In genomic region chr19:46416077-46416709, GRCh38 we compare ENCODE assay signal across 8 cellular contexts. TPM values are rescaled to one million over a fixed set of nuclear protein-coding genes. Genes with fewer than 3 reads are reported as not detected.
A peak's percentile ranks its signal among the peaks of the same experiment; 100 is the strongest.
DNase-seq lines count a peak whose midpoint lies in the region; ATAC-seq and TF ChIP-seq lines count a peak whose summit lies in the region.

No MANE protein-coding gene starts in this region.

- DNase-seq in G401 (ENCODE audit: low spot score) (peak; percentile 57), NCI-H146 (lab: John Stamatoyannopoulos, UW) (peak; percentile 94), WERI-Rb-1 (peak; percentile 98), globus pallidus (ENCODE audit: low spot score) (peak; percentile 77), nucleus accumbens (lab: John Stamatoyannopoulos, UW) (peak in 51 of 56 donors; percentile 16 to 91 (median 66)), cerebellar nuclear complex (lab: John Stamatoyannopoulos, UW) (no peak)

- in situ Hi-C loops in G401 (cut with HindIII; ENCODE audit: low sequenced_read_pairs) = no loop called here

- ATAC-seq in HG02885 (IDR thresholded peaks at IDR 0.05; ENCODE audit: poor library complexity, unreplicated experiment) (no peak), GM18517 (IDR thresholded peaks at IDR 0.05; ENCODE audit: unreplicated experiment) (no peak)

- no peaks in the 10 kb centered on the region for H3K9me3 ChIP-seq in WERI-Rb-1 (ENCODE audit: severe bottlenecking)

- H3K27me3 ChIP-seq in WERI-Rb-1 (ENCODE audit: insufficient read depth, low read depth, severe bottlenecking) = no peaks in the 10 kb centered on the region

- peak overlapping the region; percentile 49 for H3K4me3 ChIP-seq in WERI-Rb-1 (ENCODE audit: low read depth, low read length)

- no peak for TF ChIP-seq CTCF in WERI-Rb-1 (IDR thresholded peaks at IDR 0.05; ENCODE audit: low read depth, low read length)

- peak overlapping the region; percentile 95 for H3K27ac ChIP-seq in WERI-Rb-1

- H3K36me3 ChIP-seq in WERI-Rb-1 = no peaks in the 10 kb centered on the region

RNA-seq across cellular contexts. Expression of gene CCDC8, which starts 2.8 kb away (rescaled TPM):
- total RNA-seq in G401 (2014; rRNA removed; shearing (Covaris generic)) = 74.2 and 93.6 TPM in 2 replicates

RNA-seq across cellular contexts. Expression of gene PNMA8C, which starts 12.5 kb away (rescaled TPM):
- not detected in 2 replicates for total RNA-seq in G401 (2014; rRNA removed; shearing (Covaris generic))

RNA-seq across cellular contexts. Expression of gene PNMA8A, which starts 55.2 kb away (rescaled TPM):
- total RNA-seq in G401 (2014; rRNA removed; shearing (Covaris generic)) = 40.3 and 40.5 TPM in 2 replicates

Comparison
In these comparisons a context has a peak if more than half of its experiments do, and no peak if none do; other contexts are left out.
1. DNase-seq: peak in G401 (single experiment), NCI-H146 (single experiment), WERI-Rb-1 (single experiment), globus pallidus (single experiment) and nucleus accumbens (51 of 56); none in cerebellar nuclear complex (0 of 2).